Comparison of ENCODE assay signal across 8 cellular contexts in the genomic region with DNA sequence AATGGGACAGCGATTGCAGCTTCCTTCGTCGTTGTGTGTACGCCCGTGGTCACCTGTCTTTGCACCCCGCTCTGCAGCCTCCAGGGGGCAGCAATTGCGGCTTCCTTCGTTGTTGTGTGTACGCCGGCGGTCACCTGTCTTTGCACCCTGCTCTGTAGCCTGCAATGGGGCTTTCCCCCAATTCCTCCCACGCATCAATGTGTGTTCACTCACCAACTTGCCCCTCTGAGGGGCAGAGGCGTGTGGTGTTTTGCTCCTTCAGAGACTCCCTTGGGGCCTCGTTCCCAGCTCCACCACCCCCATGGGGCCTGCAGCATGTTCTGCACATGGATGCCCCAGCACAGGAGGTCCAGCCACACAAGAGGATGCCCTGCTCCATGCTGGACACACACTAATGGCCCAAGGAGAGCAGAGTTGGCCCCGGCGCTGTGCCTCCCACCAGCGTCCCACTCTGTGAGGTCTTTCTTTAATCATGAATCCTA.
A peak's percentile ranks its signal among the peaks of the same experiment; 100 is the strongest.
DNase-seq lines count a peak whose midpoint lies in the region; ATAC-seq, FAIRE-seq and TF ChIP-seq lines count a peak whose summit lies in the region.
"Not testable (repeated sequence)": the region's sequence is repeated elsewhere in the genome, so short reads cannot be mapped to it uniquely, and the experiment has no call there.

No MANE protein-coding gene starts in this region.

- not testable (repeated sequence) for H3K9ac ChIP-seq in OCI-LY1 (ENCODE audit: low read length); endothelial cell of umbilical vein (replicated peaks; ENCODE audit: extremely low read depth, insufficient read depth, low read length)

- H2AFZ ChIP-seq in OCI-LY1 (ENCODE audit: low read length); endothelial cell of umbilical vein (ENCODE audit: low read depth, low read length): not testable (repeated sequence)

- H3K27ac ChIP-seq in 22Rv1; OCI-LY1 (ENCODE audit: low read depth, low read length, poor library complexity, severe bottlenecking); endothelial cell of umbilical vein (ENCODE audit: insufficient read depth, low read depth, low read length): not testable (repeated sequence)

- CTCF ChIA-PET in endothelial cell of umbilical vein (lab: Charles Lee) = interaction anchor here (1.3 kb wide), 1 partner anchor 14 kb away, joined by 4 read pairs; no protein-coding TSS in a partner anchor

- not testable (repeated sequence) for H3F3A ChIP-seq in OCI-LY1 (ENCODE audit: insufficient read depth, low read length)

- H3K9me3 Mint-ChIP-seq in IgD-negative memory B cell; activated naive CD8-positive, alpha-beta T cell treated with anti-CD3 and anti-CD28 coated beads, Interleukin-2, amount 50 U/mL, for 24 hours; progenitor cell of endocrine pancreas (ENCODE audit: low read depth): not testable (repeated sequence)

- not testable (repeated sequence) for H3K36me3 Mint-ChIP-seq in IgD-negative memory B cell; activated naive CD8-positive, alpha-beta T cell treated with anti-CD3 and anti-CD28 coated beads, Interleukin-2, amount 50 U/mL, for 24 hours (ENCODE audit: low read depth); progenitor cell of endocrine pancreas (ENCODE audit: insufficient read depth)

- not testable (repeated sequence) for H3K36me3 ChIP-seq in OCI-LY1 (ENCODE audit: insufficient read depth, low read length); endothelial cell of umbilical vein (ENCODE audit: control insufficient read depth in 2 of 2, extremely low read depth in 1 of 2, insufficient read depth in 2 of 2, low read length in 2 of 2); kidney epithelial cell (ENCODE audit: control insufficient read depth, insufficient read depth, low read length)

- not testable (repeated sequence) for H3K4me1 Mint-ChIP-seq in IgD-negative memory B cell; activated naive CD8-positive, alpha-beta T cell treated with anti-CD3 and anti-CD28 coated beads, Interleukin-2, amount 50 U/mL, for 24 hours; progenitor cell of endocrine pancreas (ENCODE audit: low read depth)

- not testable (repeated sequence) for H3K9me2 ChIP-seq in OCI-LY1 (ENCODE audit: low read depth, low read length)

- intact Hi-C loops in endothelial cell of umbilical vein (cut with micrococcal nuclease) = not testable (repeated sequence)

- H3K4me2 ChIP-seq in OCI-LY1 (ENCODE audit: low read length); endothelial cell of umbilical vein (ENCODE audit: insufficient read depth, low read length): not testable (repeated sequence)

- BruUV-seq in endothelial cell of umbilical vein (replicated peaks; lab: Mats Ljungman, UMichigan) = not testable (repeated sequence)

- not testable (repeated sequence) for ATAC-seq in activated naive CD8-positive, alpha-beta T cell treated with anti-CD3 and anti-CD28 coated beads, Interleukin-2, amount 50 U/mL, for 24 hours

- FAIRE-seq in endothelial cell of umbilical vein (lab: Jason Lieb, UNC) = not testable (repeated sequence)

- H3K79me2 ChIP-seq in OCI-LY1 (ENCODE audit: insufficient read depth, low read length); endothelial cell of umbilical vein (ENCODE audit: control insufficient read depth, insufficient read depth, low read length): not testable (repeated sequence)

- not testable (repeated sequence) for DNase-seq in GM12864 (ENCODE audit: low read depth); endothelial cell of umbilical vein (ENCODE audit: low read depth, low spot score); kidney epithelial cell (ENCODE audit: low read depth); progenitor cell of endocrine pancreas (ENCODE audit: low spot score, unreplicated experiment)
- peak; percentile 14 for DNase-seq in activated naive CD8-positive, alpha-beta T cell treated with anti-CD3 and anti-CD28 coated beads, Interleukin-2, amount 50 U/mL, for 24 hours

- not testable (repeated sequence) for H3K4me3 ChIP-seq in GM12864 (ENCODE audit: low read depth, low read length); OCI-LY1 (ENCODE audit: low read depth, low read length, poor library complexity, severe bottlenecking); endothelial cell of umbilical vein (replicated peaks in 1 of 3; ENCODE audit: insufficient read depth in 1 of 3, low read depth in 1 of 3, low read length in 3 of 3); kidney epithelial cell (ENCODE audit: low read depth, low read length)

- not testable (repeated sequence) for H3K27me3 Mint-ChIP-seq in IgD-negative memory B cell; activated naive CD8-positive, alpha-beta T cell treated with anti-CD3 and anti-CD28 coated beads, Interleukin-2, amount 50 U/mL, for 24 hours; progenitor cell of endocrine pancreas

- not testable (repeated sequence) for H3K27me3 ChIP-seq in OCI-LY1 (ENCODE audit: insufficient read depth, low read length); endothelial cell of umbilical vein (ENCODE audit: control insufficient read depth in 2 of 2, insufficient read depth in 2 of 2, low read length in 2 of 2); kidney epithelial cell (ENCODE audit: control insufficient read depth, insufficient read depth, low read length)

- dilution Hi-C loops in endothelial cell of umbilical vein (cut with MboI; ENCODE audit: extremely low pct_ligation_motif_present, low sequenced_read_pairs) = not testable (repeated sequence)

- not testable (repeated sequence) for H3K4me1 ChIP-seq in OCI-LY1 (ENCODE audit: insufficient read depth, low read length, severe bottlenecking); endothelial cell of umbilical vein (ENCODE audit: control insufficient read depth, extremely low read depth, insufficient read depth, low read length)

- not testable (repeated sequence) for H4K20me1 ChIP-seq in OCI-LY1 (ENCODE audit: insufficient read depth, low read length); endothelial cell of umbilical vein (replicated peaks; ENCODE audit: control insufficient read depth, extremely low read depth, insufficient read depth, low read length)

- POLR2A ChIA-PET in endothelial cell of umbilical vein (lab: Charles Lee) = not testable (repeated sequence)

- not testable (repeated sequence) for H3K4me3 Mint-ChIP-seq in IgD-negative memory B cell; activated naive CD8-positive, alpha-beta T cell treated with anti-CD3 and anti-CD28 coated beads, Interleukin-2, amount 50 U/mL, for 24 hours; progenitor cell of endocrine pancreas (ENCODE audit: low read depth)

- peak overlapping the region in 2 of 3 donors; percentile 21 to 50 for H3K27ac Mint-ChIP-seq in IgD-negative memory B cell
- not testable (repeated sequence) for H3K27ac Mint-ChIP-seq in activated naive CD8-positive, alpha-beta T cell treated with anti-CD3 and anti-CD28 coated beads, Interleukin-2, amount 50 U/mL, for 24 hours; progenitor cell of endocrine pancreas

- not testable (repeated sequence) for H3K9me1 ChIP-seq in endothelial cell of umbilical vein (replicated peaks; ENCODE audit: control insufficient read depth, extremely low read depth, insufficient read depth, low read length)

- TF ChIP-seq CTCF in 22Rv1 (IDR thresholded peaks at IDR 0.05) (peak; percentile 41), GM12864 (IDR thresholded peaks at IDR 0.05; ENCODE audit: low read depth, low read length, missing control alignments) (peak; percentile 53), OCI-LY1 (IDR thresholded peaks at IDR 0.05; ENCODE audit: low read length) (peak; percentile 45), endothelial cell of umbilical vein (IDR thresholded peaks at IDR 0.05; ENCODE audit: extremely low read depth in 1 of 2, insufficient read depth in 1 of 2, low read depth in 1 of 2, low read length in 2 of 2) (peak; percentile 9 to 28), kidney epithelial cell (IDR thresholded peaks at IDR 0.05; ENCODE audit: insufficient read depth, low read length, poor library complexity, severe bottlenecking) (peak; percentile 28), progenitor cell of endocrine pancreas (IDR thresholded peaks at IDR 0.05; ENCODE audit: unreplicated experiment) (peak; percentile 39)

- not testable (repeated sequence) for TF ChIP-seq POLR2A in endothelial cell of umbilical vein (IDR thresholded peaks at IDR 0.05; ENCODE audit: low read depth, low read length)

- H3K9me3 ChIP-seq in OCI-LY1 (ENCODE audit: low read length); endothelial cell of umbilical vein (replicated peaks; ENCODE audit: control insufficient read depth, insufficient read depth, low read length): not testable (repeated sequence)
